In genomic region chr1:84782311-84782771, GRCh38 we compare ENCODE assay signal across 8 cellular contexts.
DNase-seq lines count a peak whose midpoint lies in the region; ATAC-seq and TF ChIP-seq lines count a peak whose summit lies in the region.

No MANE protein-coding gene starts in this region.

- H3K4me1 ChIP-seq in HAP-1, result peaks cover 3% of the 10 kb centered on the region; the same call in 1 of the 2 replicates
- no peaks in the 10 kb centered on the region for H3K4me1 ChIP-seq in right lobe of liver

- no peaks in the 10 kb centered on the region for H3K9me3 ChIP-seq in HAP-1
- no peaks in the 10 kb centered on the region for H3K9me3 ChIP-seq in right lobe of liver

- no peak overlapping the region for H3K27ac ChIP-seq in right lobe of liver

- 38% methylated on average over 13 of the region's 13 CpGs for WGBS in right lobe of liver (ENCODE audit: insufficient coverage, low coverage, low lambda C conversion rate, missing lambda C conversion rate)

- ATAC-seq in right lobe of liver, result peak; percentile 90 to 97 (median 95)

- peak; percentile 65 for DNase-seq in ELR (ENCODE audit: low read depth)
- DNase-seq in HAP-1 (ENCODE audit: low spot score in 2 of 2), result peak; percentile 72 to 92
- peak; percentile 74 for DNase-seq in MV-4-11 (lab: John Stamatoyannopoulos, UW)
- DNase-seq in activated CD4-positive, CD25-positive, alpha-beta regulatory T cell (lab: John Stamatoyannopoulos, UW), result peak; percentile 31 to 51 (median 46)
- peak; percentile 65 to 79 for DNase-seq in cardiac fibroblast (ENCODE audit: low read depth in 2 of 2)
- peak; percentile 62 to 82 (median 81) for DNase-seq in right lobe of liver
- DNase-seq in stimulated activated CD8-positive, alpha-beta memory T cell treated with anti-CD3 and anti-CD28 coated beads, Interleukin-2, amount 100 ng/mL, for 48 hours (ENCODE audit: low read depth in 2 of 2), result peak; percentile 70 to 74
- DNase-seq in T1000 (lab: John Stamatoyannopoulos, UW), result no peak

- H3K4me3 ChIP-seq in HAP-1 (no peak overlapping the region), cardiac fibroblast (replicated peaks in 1 of 2; ENCODE audit: low read depth in 2 of 2, low read length in 2 of 2) (no peak overlapping the region), right lobe of liver (no peak overlapping the region)

- H3K27me3 ChIP-seq in HAP-1 (ENCODE audit: low read depth), result no peaks in the 10 kb centered on the region; the same call in none of the 2 replicates
- no peaks in the 10 kb centered on the region for H3K27me3 ChIP-seq in right lobe of liver

- in situ Hi-C loops in HAP-1 (cut with MboI; ENCODE audit: low sequenced_read_pairs), result no loop called here

- H3K36me3 ChIP-seq in HAP-1 (replicated peaks) (no peaks in the 10 kb centered on the region), right lobe of liver (no peaks in the 10 kb centered on the region)

- TF ChIP-seq CTCF in cardiac fibroblast (IDR thresholded peaks at IDR 0.05; ENCODE audit: low read depth, low read length) (peak; percentile 89), right lobe of liver (IDR thresholded peaks at IDR 0.05) (peak; percentile 48 to 83 (median 78))

- intact Hi-C loops in right lobe of liver (cut with DNase I), result no loop called here

- TF ChIP-seq POLR2A in right lobe of liver (IDR thresholded peaks at IDR 0.05), result no peak
